Comparison of ENCODE assay signal across 28 cellular contexts in the genomic region with DNA sequence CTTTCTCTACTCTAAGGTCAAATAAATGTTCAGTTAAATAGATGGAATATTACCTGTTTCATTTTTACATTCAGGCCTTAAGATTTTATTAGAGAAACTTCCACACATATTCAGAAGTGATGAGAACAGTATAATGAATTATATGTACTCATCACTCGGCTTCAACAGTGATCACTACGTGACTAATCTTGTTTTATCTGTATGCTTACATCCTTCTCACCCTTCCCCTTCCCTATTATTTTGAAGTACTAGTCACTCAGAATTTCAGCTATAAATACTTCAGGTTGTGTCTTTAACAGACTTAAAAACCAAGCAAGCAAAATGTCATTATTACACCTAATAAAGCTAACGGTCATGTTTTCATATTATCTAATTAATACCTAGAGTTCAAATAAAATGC. TPM values are rescaled to one million over a fixed set of nuclear protein-coding genes. Genes with fewer than 3 reads are reported as not detected.
A peak's percentile ranks its signal among the peaks of the same experiment; 100 is the strongest.
DNase-seq lines count a peak whose midpoint lies in the region; ATAC-seq, FAIRE-seq and TF ChIP-seq lines count a peak whose summit lies in the region.
"Had no signal": no experiment of that assay in that cellular context is flagged by ENCODE, and none has a peak within 500 bp of the region (broad histone marks: within the 10 kb centered on the region; RNA-seq: fewer than 3 reads in every experiment).

No MANE protein-coding gene starts in this region.

- SMC1A ChIA-PET in GM12878 (lab: Charles Lee; ENCODE audit: uncharacterized antibody, unreplicated experiment), result interaction anchor here (0.6 to 2.9 kb wide), 8 partner anchors 19 to 1021 kb away, joined by 3 to 16 read pairs (median 4); no protein-coding TSS in a partner anchor

- DNase-seq in EL (peak; percentile 39), LNCaP clone FGC (ENCODE audit: low read depth) (peak; percentile 46), GM12878 (ENCODE audit: low read depth, low spot score) (no peak), retina (no peak), HuH-7 (ENCODE audit: low spot score) (no peak), NCI-H82 treated with DMSO at 0.1 percent for 48 hours (lab: John Stamatoyannopoulos, UW; ENCODE audit: unreplicated experiment) (no peak), urothelium cell line (ENCODE audit: low spot score) (no peak)
- DNase-seq in naive thymus-derived CD4-positive, alpha-beta T cell, result no peak
- DNase-seq: activated CD4-positive, alpha-beta memory T cell treated with anti-CD3 and anti-CD28 coated beads for 36 hours; activated naive CD4-positive, alpha-beta T cell treated with Interleukin-2 at 50 U/mL for 16 hours; activated T-cell treated with anti-CD3 and anti-CD28 coated beads for 4 hours; CD8-positive, alpha-beta memory T cell; DMS53; effector memory CD4-positive, alpha-beta T cell; esophagus squamous epithelium; H7; head of caudate nucleus; left lung; midbrain; NCI-H2171 treated with DMSO at 0.1 percent for 48 hours; NCI-H526 treated with DMSO at 0.1 percent for 48 hours; nephron progenitor cell; posterior cingulate gyrus; SIG-M5; stimulated activated naive CD8-positive, alpha-beta T cell treated with anti-CD3 and anti-CD28 coated beads, Interleukin-15, Interleukin-2, amounts not matched to agents 100 U/mL and 50 U/mL, for 24 hours; tibial artery had no signal

- no peak overlapping the region for H3K4me3 Mint-ChIP-seq in naive thymus-derived CD4-positive, alpha-beta T cell
- H3K4me3 Mint-ChIP-seq: activated CD4-positive, alpha-beta memory T cell treated with anti-CD3 and anti-CD28 coated beads for 36 hours; CD8-positive, alpha-beta memory T cell; nephron progenitor cell; T-helper 1 cell treated with Interleukin-12 subunit alpha and Interleukin-12 subunit beta and Interleukin-4 antibody, amounts not matched to agents 30 μg/mL and 1 μg/mL, for 36 hours; WTC11 had no signal

- CTCF ChIA-PET in GM12878 (lab: Yijun Ruan, JAX), result interaction anchor here (0.6 to 1.9 kb wide), 7 partner anchors 10 to 1081 kb away, joined by 3 to 6 read pairs (median 3); no protein-coding TSS in a partner anchor
- CTCF ChIA-PET in naive thymus-derived CD4-positive, alpha-beta T cell (lab: Charles Lee), result no interaction called here

- FAIRE-seq in GM12878 (lab: Jason Lieb, UNC), result no peak
- FAIRE-seq in urothelium cell line (lab: Jason Lieb, UNC), result no peak

- H3K4me3 ChIP-seq in LNCaP clone FGC (ENCODE audit: low read depth, low read length) (no peak overlapping the region), GM12878 (no peak overlapping the region)
- H3K4me3 ChIP-seq in naive thymus-derived CD4-positive, alpha-beta T cell (ENCODE audit: low read length), result no peak overlapping the region
- H3K4me3 ChIP-seq: esophagus squamous epithelium, left lung, tibial artery had no signal

- no peak overlapping the region for H3K9ac ChIP-seq in GM12878 (ENCODE audit: control insufficient read depth, insufficient read depth, low read length)

- no peak for TF ChIP-seq POLR2A in GM12878 (IDR thresholded peaks at IDR 0.05; ENCODE audit: low read depth, low read length)

- TF ChIP-seq CTCF in LNCaP clone FGC (IDR thresholded peaks at IDR 0.05; ENCODE audit: control insufficient read depth, extremely low read depth, insufficient read depth) (no peak), GM12878 (IDR thresholded peaks at IDR 0.05 in 2 of 3, conservative IDR thresholded peaks at IDR 0.05 in 1 of 3; ENCODE audit: control insufficient read depth in 2 of 3, extremely low read depth in 1 of 3, insufficient read depth in 1 of 3, low read depth in 3 of 3, low read length in 3 of 3) (no peak)

- H3K27ac ChIP-seq in GM12878 (ENCODE audit: control insufficient read depth, insufficient read depth), result no peak overlapping the region
- no peak overlapping the region for H3K27ac ChIP-seq in naive thymus-derived CD4-positive, alpha-beta T cell (ENCODE audit: low read depth, low read length)
- H3K27ac ChIP-seq: esophagus squamous epithelium had no signal

- peaks cover 91% of the 10 kb centered on the region for H3K79me2 ChIP-seq in GM12878 (ENCODE audit: control insufficient read depth, insufficient read depth, low read length)

- peaks cover 0 to 2% of the 10 kb centered on the region in 2 experiments for H3K36me3 ChIP-seq in GM12878 (ENCODE audit: control insufficient read depth in 2 of 2, insufficient read depth in 2 of 2, low read length in 1 of 2)
- H3K36me3 ChIP-seq in naive thymus-derived CD4-positive, alpha-beta T cell (ENCODE audit: control insufficient read depth in 2 of 3, insufficient read depth in 3 of 3, low read length in 3 of 3), result no peaks in the 10 kb centered on the region
- H3K36me3 ChIP-seq: esophagus squamous epithelium, left lung, tibial artery had no signal

- no peaks in the 10 kb centered on the region for H3K27me3 Mint-ChIP-seq in naive thymus-derived CD4-positive, alpha-beta T cell
- H3K27me3 Mint-ChIP-seq: activated CD4-positive, alpha-beta memory T cell treated with anti-CD3 and anti-CD28 coated beads for 36 hours; CD8-positive, alpha-beta memory T cell had no signal

- H3K9me3 ChIP-seq in GM12878 (replicated peaks; ENCODE audit: control insufficient read depth, insufficient read depth, low read length), result no peaks in the 10 kb centered on the region
- H3K9me3 ChIP-seq in naive thymus-derived CD4-positive, alpha-beta T cell (ENCODE audit: control insufficient read depth in 2 of 3, low read length in 3 of 3), result no peaks in the 10 kb centered on the region
- H3K9me3 ChIP-seq: esophagus squamous epithelium, left lung, tibial artery had no signal

- RAD21 ChIA-PET in GM12878 (lab: Charles Lee; ENCODE audit: unreplicated experiment), result interaction anchor here (0.7 to 1.9 kb wide), 3 partner anchors 12 to 1070 kb away, joined by 3 to 5 read pairs (median 4); no protein-coding TSS in a partner anchor

- intact Hi-C loops in GM12878 (cut with micrococcal nuclease; ENCODE audit: unreplicated experiment), result no loop called here
- intact Hi-C loops in naive thymus-derived CD4-positive, alpha-beta T cell (cut with micrococcal nuclease), result no loop called here

- 0 out of 3 replicates have a peak, but pooled peaks have one; percentile 17 for ATAC-seq in GM12878
- ATAC-seq in naive thymus-derived CD4-positive, alpha-beta T cell, result peak; percentile 70
- ATAC-seq: left lung; stimulated activated naive CD8-positive, alpha-beta T cell treated with anti-CD3 and anti-CD28 coated beads, Interleukin-15, Interleukin-2, amounts not matched to agents 100 U/mL and 50 U/mL, for 24 hours; WTC11 had no signal

- in situ Hi-C loops in GM12878 (cut with MboI), result no loop called here

- peaks cover 12% of the 10 kb centered on the region for H3K4me1 ChIP-seq in GM12878 (ENCODE audit: control insufficient read depth, insufficient read depth, low read length)
- peaks cover 0 to 8% of the 10 kb centered on the region in 2 donors for H3K4me1 ChIP-seq in naive thymus-derived CD4-positive, alpha-beta T cell (ENCODE audit: control insufficient read depth in 2 of 2, insufficient read depth in 2 of 2, low read length in 2 of 2)

- H3K27me3 ChIP-seq in GM12878 (replicated peaks in 1 of 2; ENCODE audit: control insufficient read depth in 2 of 2, insufficient read depth in 2 of 2, low read length in 1 of 2), result no peaks in the 10 kb centered on the region
- H3K27me3 ChIP-seq in naive thymus-derived CD4-positive, alpha-beta T cell (ENCODE audit: control insufficient read depth in 2 of 2, insufficient read depth in 2 of 2, low read length in 2 of 2), result no peaks in the 10 kb centered on the region
- H3K27me3 ChIP-seq: esophagus squamous epithelium, left lung, tibial artery had no signal

- no peak for TF ChIP-seq RAD21 in GM12878 (IDR thresholded peaks at IDR 0.05; ENCODE audit: insufficient read depth, low read depth, low read length)

- H3K9me3 Mint-ChIP-seq in naive thymus-derived CD4-positive, alpha-beta T cell, result peaks cover 0 to 4% (median 0%) of the 10 kb centered on the region in 11 donors
- H3K9me3 Mint-ChIP-seq: CD8-positive, alpha-beta memory T cell had no signal

- peaks cover 0 to 37% (median 23%) of the 10 kb centered on the region in 5 donors for H3K36me3 Mint-ChIP-seq in naive thymus-derived CD4-positive, alpha-beta T cell

- H3K27ac Mint-ChIP-seq in naive thymus-derived CD4-positive, alpha-beta T cell, result no peak overlapping the region
- H3K27ac Mint-ChIP-seq: activated CD4-positive, alpha-beta memory T cell treated with anti-CD3 and anti-CD28 coated beads for 36 hours; T-helper 1 cell treated with Interleukin-12 subunit alpha and Interleukin-12 subunit beta and Interleukin-4 antibody, amounts not matched to agents 30 μg/mL and 1 μg/mL, for 36 hours had no signal

- POLR2A ChIA-PET in GM12878 (lab: Charles Lee), result interaction anchor here (0.5 to 3.2 kb wide), 7 partner anchors 12 to 112 kb away, joined by 3 to 14 read pairs (median 4); no protein-coding TSS in a partner anchor
- POLR2A ChIA-PET in naive thymus-derived CD4-positive, alpha-beta T cell (lab: Charles Lee), result interaction anchor here (0.8 to 1.3 kb wide), 2 partner anchors 9 to 21 kb away, joined by 3 to 4 read pairs; no protein-coding TSS in a partner anchor

- no peak overlapping the region for H3K4me2 ChIP-seq in GM12878 (ENCODE audit: control insufficient read depth, insufficient read depth)

- H2AFZ ChIP-seq in GM12878 (ENCODE audit: control insufficient read depth, low read depth, low read length), result no peak overlapping the region

- no peaks in the 10 kb centered on the region; the same call in 1 of the 2 replicates for H4K20me1 ChIP-seq in GM12878 (ENCODE audit: control insufficient read depth, insufficient read depth)

- peaks cover 29 to 68% (median 44%) of the 10 kb centered on the region in 7 donors for H3K4me1 Mint-ChIP-seq in naive thymus-derived CD4-positive, alpha-beta T cell

- BruUV-seq in GM12878 (replicated peaks; lab: Mats Ljungman, UMichigan), result no TSS peak

- TF ChIP-seq EP300 in GM12878 (IDR thresholded peaks at IDR 0.05; ENCODE audit: borderline replicate concordance in 1 of 2, control insufficient read depth in 1 of 2, low read depth in 2 of 2, low read length in 2 of 2), result no peak

- 98% methylated on average over 3 of the region's 3 CpGs for WGBS in GM12878 (ENCODE audit: insufficient coverage, insufficient replicate concordance, low lambda C conversion rate, missing lambda C conversion rate)

RNA-seq across cellular contexts. Expression of a gene that starts 34.9 kb away (rescaled TPM):
- total RNA-seq in GM12878 (2013; cell fraction: nucleolus; rRNA removed), result 109 and 115 TPM in 2 replicates
- total RNA-seq in GM12878 (2014; rRNA removed) (24.0 and 24.9 TPM in 2 replicates), GM12878 (2014; rRNA removed; fragmentation: Illumina TruSeq; extraction: Trizol) (26.3 and 28.4 TPM in 2 replicates), GM12878 (2021) (69.7 and 74.8 TPM in 2 replicates)
- polyA plus RNA-seq in GM12878 (2011; ENCODE audit: low read depth), result 18.0 TPM
- polyA plus RNA-seq in GM12878 (2011; rRNA removed) (27.2 and 29.7 TPM in 2 replicates), GM12878 (2014; fragmentation: Illumina TruSeq; extraction: Trizol) (32.6 and 34.6 TPM in 2 replicates), GM12878 (2014; fragmentation: Nextera tagmentation; extraction: Ambion mirVana) (10 to 100 TPM in 1 of 2 experiments, 1 to 10 TPM in 1; 6.6 to 10.4 TPM), GM12878 (2014; rRNA removed) (25.1 and 26.3 TPM in 2 replicates), GM12878 (2016; fragmentation: Nextera tagmentation; extraction: Ambion mirVana) (10 to 100 TPM in 1 of 2 experiments, 1 to 10 TPM in 1; 7.8 to 12.5 TPM)
- 21.0 and 26.5 TPM in 2 replicates for polyA plus RNA-seq in GM12878 (2011; cell fraction: cytosol; rRNA removed)
- polyA plus RNA-seq in GM12878 (2011; cell fraction: nucleus; rRNA removed), result 53.6 and 57.2 TPM in 2 replicates
- 22.0 and 25.1 TPM in 2 replicates for polyA plus RNA-seq in GM12878 (2012)
- 52.2 and 65.0 TPM in 2 replicates for polyA minus RNA-seq in GM12878 (2011; rRNA and poly(A)+ RNA removed)
- 23.9 and 25.7 TPM in 2 replicates for polyA minus RNA-seq in GM12878 (2011; cell fraction: cytosol; rRNA and poly(A)+ RNA removed)
- 74.2 and 133 TPM in 2 replicates for polyA minus RNA-seq in GM12878 (2011; cell fraction: nucleus; rRNA and poly(A)+ RNA removed)
- 10 to 100 TPM; 24.2 to 70.3 (median 38.0) TPM for total RNA-seq in naive thymus-derived CD4-positive, alpha-beta T cell
- 1 to 10 TPM; 2.2 to 5.5 TPM for polyA plus RNA-seq in naive thymus-derived CD4-positive, alpha-beta T cell

Comparison
In these comparisons a context has a peak if more than half of its experiments do, and no peak if none do; other contexts are left out.
1. DNase-seq: peak in EL (single experiment) and LNCaP clone FGC (single experiment); none in GM12878 (single experiment), naive thymus-derived CD4-positive, alpha-beta T cell (0 of 9), retina (single experiment), HuH-7 (single experiment), NCI-H82 treated with DMSO at 0.1 percent for 48 hours (single experiment) and urothelium cell line (single experiment).